In the genomic region with DNA sequence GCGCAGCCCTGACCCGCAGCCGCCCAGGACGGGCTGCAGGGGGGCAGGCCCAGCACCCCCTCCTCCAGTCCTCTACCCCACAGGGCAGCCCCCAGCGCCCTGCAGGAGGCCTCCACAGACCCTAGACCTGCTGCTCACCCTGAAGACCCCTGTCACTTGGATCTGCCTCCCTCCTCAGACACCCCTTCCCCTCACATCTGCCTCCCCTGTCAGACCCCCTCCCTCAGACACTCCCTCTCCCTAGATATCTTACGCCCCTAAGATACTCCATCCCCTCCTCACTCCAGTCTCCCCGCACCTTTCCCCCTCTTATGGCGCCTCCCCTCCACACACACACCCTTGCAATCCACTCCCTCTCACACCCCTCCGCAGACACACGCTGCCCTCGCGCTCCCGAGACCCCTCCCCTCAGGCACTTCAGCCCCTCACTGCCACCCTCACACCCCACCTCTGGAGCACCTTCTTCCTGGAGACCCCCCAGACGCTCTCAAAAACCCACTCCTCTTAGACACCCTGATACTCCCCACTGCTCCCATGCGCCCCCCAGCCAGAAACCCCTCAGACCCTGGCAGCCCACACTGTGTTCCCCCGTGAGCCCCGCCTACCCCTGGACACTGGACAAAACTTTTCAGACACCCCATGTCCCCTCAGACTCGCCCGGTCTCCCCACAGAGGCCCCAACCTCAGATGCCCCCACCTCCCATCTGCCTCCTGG, we compare ENCODE assay signal across 20 cellular contexts. TPM values are rescaled to one million over a fixed set of nuclear protein-coding genes. Genes with fewer than 3 reads are reported as not detected.
A peak's percentile ranks its signal among the peaks of the same experiment; 100 is the strongest.
DNase-seq lines count a peak whose midpoint lies in the region; ATAC-seq and TF ChIP-seq lines count a peak whose summit lies in the region.
"Had no signal": no experiment of that assay in that cellular context is flagged by ENCODE, and none has a peak within 500 bp of the region (broad histone marks: within the 10 kb centered on the region; RNA-seq: fewer than 3 reads in every experiment).

No MANE protein-coding gene starts in this region.

- no CpG with 5 or more reads among the region's 19 CpGs for WGBS in iPS DF 6.9 (ENCODE audit: insufficient coverage, insufficient read length)

- H3K27me3 ChIP-seq in RWPE2 (ENCODE audit: insufficient read depth, poor library complexity, severe bottlenecking) (peaks cover 65% of the 10 kb centered on the region), iPS DF 6.9 (ENCODE audit: control insufficient read depth, insufficient read depth, low read length) (peaks cover 78% of the 10 kb centered on the region)

- H3K4me3 ChIP-seq in RWPE2 (ENCODE audit: severe bottlenecking) = no peak overlapping the region
- peak overlapping the region; percentile 6; the same call in 1 of the 2 replicates for H3K4me3 ChIP-seq in iPS DF 6.9 (ENCODE audit: low read length)
- no peak overlapping the region for H3K4me3 ChIP-seq in coronary artery
- H3K4me3 ChIP-seq: esophagus squamous epithelium, K562, thoracic aorta had no signal

- H3K4me3 Mint-ChIP-seq in activated naive CD8-positive, alpha-beta T cell treated with anti-CD3 and anti-CD28 coated beads, Interleukin-2, amount 10 ng/mL, durations not matched to agents 7 days and 5 days = no peak overlapping the region
- H3K4me3 Mint-ChIP-seq in activated naive CD8-positive, alpha-beta T cell treated with anti-CD3 and anti-CD28 coated beads, Interleukin-2, amount 50 U/mL, for 24 hours = no peak overlapping the region
- no peak overlapping the region for H3K4me3 Mint-ChIP-seq in stimulated activated memory B cell treated with anti-CD40 and anti-IgM and Interleukin-4, amounts not matched to agents 10 μg/mL and 1 μg/mL and 100 μg/mL, for 72 hours

- TF ChIP-seq CTCF in RWPE2 (IDR thresholded peaks at IDR 0.05; ENCODE audit: poor library complexity, severe bottlenecking) = no peak
- TF ChIP-seq CTCF in coronary artery (IDR thresholded peaks at IDR 0.05) = no peak

- peak; percentile 4 for ATAC-seq in activated naive CD8-positive, alpha-beta T cell treated with anti-CD3 and anti-CD28 coated beads, Interleukin-2, amount 10 ng/mL, durations not matched to agents 7 days and 5 days (ENCODE audit: low read depth)
- ATAC-seq in activated naive CD8-positive, alpha-beta T cell treated with anti-CD3 and anti-CD28 coated beads, Interleukin-2, amount 50 U/mL, for 24 hours = no peak
- peak; percentile 5; the same call in 2 of the 3 replicates for ATAC-seq in RWPE2 (ENCODE audit: low read depth)
- ATAC-seq in stimulated activated memory B cell treated with anti-CD40 and anti-IgM and Interleukin-4, amounts not matched to agents 10 μg/mL and 1 μg/mL and 100 μg/mL, for 72 hours = no peak
- ATAC-seq: left ventricle myocardium superior had no signal

- H3K4me1 ChIP-seq in RWPE2 (ENCODE audit: insufficient read depth, poor library complexity, severe bottlenecking) = no peaks in the 10 kb centered on the region
- H3K4me1 ChIP-seq in iPS DF 6.9 (ENCODE audit: control insufficient read depth, insufficient read depth, low read length) = peaks cover 3% of the 10 kb centered on the region; the same call in 1 of the 2 replicates

- POLR2A ChIA-PET in activated naive CD8-positive, alpha-beta T cell treated with anti-CD3 and anti-CD28 coated beads, Interleukin-2, amount 10 ng/mL, durations not matched to agents 7 days and 5 days (lab: Charles Lee) = no interaction called here

- H3K9me3 Mint-ChIP-seq in activated naive CD8-positive, alpha-beta T cell treated with anti-CD3 and anti-CD28 coated beads, Interleukin-2, amount 10 ng/mL, durations not matched to agents 7 days and 5 days = no peaks in the 10 kb centered on the region
- H3K9me3 Mint-ChIP-seq in activated naive CD8-positive, alpha-beta T cell treated with anti-CD3 and anti-CD28 coated beads, Interleukin-2, amount 50 U/mL, for 24 hours = no peaks in the 10 kb centered on the region
- H3K9me3 Mint-ChIP-seq in stimulated activated memory B cell treated with anti-CD40 and anti-IgM and Interleukin-4, amounts not matched to agents 10 μg/mL and 1 μg/mL and 100 μg/mL, for 72 hours = no peaks in the 10 kb centered on the region

- H3K36me3 Mint-ChIP-seq in activated naive CD8-positive, alpha-beta T cell treated with anti-CD3 and anti-CD28 coated beads, Interleukin-2, amount 10 ng/mL, durations not matched to agents 7 days and 5 days = peaks cover 7% of the 10 kb centered on the region
- H3K36me3 Mint-ChIP-seq in activated naive CD8-positive, alpha-beta T cell treated with anti-CD3 and anti-CD28 coated beads, Interleukin-2, amount 50 U/mL, for 24 hours (ENCODE audit: low read depth) = no peaks in the 10 kb centered on the region
- H3K36me3 Mint-ChIP-seq in stimulated activated memory B cell treated with anti-CD40 and anti-IgM and Interleukin-4, amounts not matched to agents 10 μg/mL and 1 μg/mL and 100 μg/mL, for 72 hours = peaks cover 5% of the 10 kb centered on the region

- H3K36me3 ChIP-seq in RWPE2 (ENCODE audit: low read depth) (no peaks in the 10 kb centered on the region), iPS DF 6.9 (ENCODE audit: control insufficient read depth, insufficient read depth, low read length) (no peaks in the 10 kb centered on the region)
- H3K36me3 ChIP-seq: esophagus squamous epithelium, thoracic aorta had no signal

- H3K4me1 Mint-ChIP-seq in activated naive CD8-positive, alpha-beta T cell treated with anti-CD3 and anti-CD28 coated beads, Interleukin-2, amount 10 ng/mL, durations not matched to agents 7 days and 5 days = peaks cover 9% of the 10 kb centered on the region
- peaks cover 13% of the 10 kb centered on the region for H3K4me1 Mint-ChIP-seq in activated naive CD8-positive, alpha-beta T cell treated with anti-CD3 and anti-CD28 coated beads, Interleukin-2, amount 50 U/mL, for 24 hours
- peaks cover 47% of the 10 kb centered on the region for H3K4me1 Mint-ChIP-seq in stimulated activated memory B cell treated with anti-CD40 and anti-IgM and Interleukin-4, amounts not matched to agents 10 μg/mL and 1 μg/mL and 100 μg/mL, for 72 hours

- DNase-seq in activated naive CD8-positive, alpha-beta T cell treated with anti-CD3 and anti-CD28 coated beads, Interleukin-2, amount 10 ng/mL, durations not matched to agents 7 days and 5 days = no peak
- DNase-seq in activated naive CD8-positive, alpha-beta T cell treated with anti-CD3 and anti-CD28 coated beads, Interleukin-2, amount 50 U/mL, for 24 hours = no peak
- no peak for DNase-seq in RWPE2 (ENCODE audit: low spot score)
- no peak for DNase-seq in iPS DF 6.9 (ENCODE audit: low read depth, low spot score)
- DNase-seq in coronary artery (ENCODE audit: low spot score) = no peak
- DNase-seq in 8988T = no peak
- no peak for DNase-seq in activated CD4-positive, alpha-beta T cell treated with anti-CD3 and anti-CD28 coated beads for 1 hour
- DNase-seq: activated naive CD4-positive, alpha-beta T cell treated with Interleukin-2 at 50 U/mL for 16 hours; aorta; central memory CD4-positive, alpha-beta T cell; effector CD4-positive, alpha-beta T cell; esophagus squamous epithelium; left ventricle myocardium superior; NCI-H2227 treated with DMSO at 0.1 percent for 48 hours had no signal

- H3K27me3 Mint-ChIP-seq in activated naive CD8-positive, alpha-beta T cell treated with anti-CD3 and anti-CD28 coated beads, Interleukin-2, amount 10 ng/mL, durations not matched to agents 7 days and 5 days = peaks cover 24% of the 10 kb centered on the region
- peaks cover 27% of the 10 kb centered on the region for H3K27me3 Mint-ChIP-seq in activated naive CD8-positive, alpha-beta T cell treated with anti-CD3 and anti-CD28 coated beads, Interleukin-2, amount 50 U/mL, for 24 hours
- H3K27me3 Mint-ChIP-seq in stimulated activated memory B cell treated with anti-CD40 and anti-IgM and Interleukin-4, amounts not matched to agents 10 μg/mL and 1 μg/mL and 100 μg/mL, for 72 hours = peaks cover 13% of the 10 kb centered on the region

- H3K27ac ChIP-seq in RWPE2 (ENCODE audit: poor library complexity, severe bottlenecking) (no peak overlapping the region), iPS DF 6.9 (ENCODE audit: low read length) (no peak overlapping the region), coronary artery (no peak overlapping the region)
- H3K27ac ChIP-seq: esophagus squamous epithelium, thoracic aorta had no signal

- H3K9me3 ChIP-seq in RWPE2 (ENCODE audit: severe bottlenecking) (no peaks in the 10 kb centered on the region), iPS DF 6.9 (ENCODE audit: control insufficient read depth, insufficient read depth, low read length) (no peaks in the 10 kb centered on the region; the same call in 1 of the 2 replicates)
- H3K9me3 ChIP-seq: esophagus squamous epithelium, thoracic aorta had no signal

- H3K27ac Mint-ChIP-seq in activated naive CD8-positive, alpha-beta T cell treated with anti-CD3 and anti-CD28 coated beads, Interleukin-2, amount 10 ng/mL, durations not matched to agents 7 days and 5 days = peak overlapping the region; percentile 30
- no peak overlapping the region for H3K27ac Mint-ChIP-seq in activated naive CD8-positive, alpha-beta T cell treated with anti-CD3 and anti-CD28 coated beads, Interleukin-2, amount 50 U/mL, for 24 hours
- H3K27ac Mint-ChIP-seq in stimulated activated memory B cell treated with anti-CD40 and anti-IgM and Interleukin-4, amounts not matched to agents 10 μg/mL and 1 μg/mL and 100 μg/mL, for 72 hours = peak overlapping the region; percentile 7

RNA-seq across cellular contexts. Expression of a gene that starts 14.6 kb away (rescaled TPM):
- total RNA-seq in activated naive CD8-positive, alpha-beta T cell treated with anti-CD3 and anti-CD28 coated beads, Interleukin-2, amount 10 ng/mL, durations not matched to agents 7 days and 5 days = 1 to 10 TPM; 4.3 to 4.5 TPM
- total RNA-seq: esophagus squamous epithelium, G401, H4, left ventricle myocardium superior, SK-MEL-5 had no signal

RNA-seq across cellular contexts. Expression of a gene that starts 30.6 kb away (rescaled TPM):
- 100 to 1,000 TPM; 807 to 824 TPM for total RNA-seq in activated naive CD8-positive, alpha-beta T cell treated with anti-CD3 and anti-CD28 coated beads, Interleukin-2, amount 10 ng/mL, durations not matched to agents 7 days and 5 days

RNA-seq across cellular contexts. Expression of a gene that starts 36.6 kb away (rescaled TPM):
- total RNA-seq in activated naive CD8-positive, alpha-beta T cell treated with anti-CD3 and anti-CD28 coated beads, Interleukin-2, amount 10 ng/mL, durations not matched to agents 7 days and 5 days = 10 to 100 TPM; 28.0 to 29.8 TPM
- total RNA-seq: H4, left ventricle myocardium superior, thoracic aorta had no signal

RNA-seq across cellular contexts. Expression of a gene that starts 45.5 kb away (rescaled TPM):
- total RNA-seq in activated naive CD8-positive, alpha-beta T cell treated with anti-CD3 and anti-CD28 coated beads, Interleukin-2, amount 10 ng/mL, durations not matched to agents 7 days and 5 days = 10 to 100 TPM; 85.3 to 87.3 TPM

RNA-seq across cellular contexts. Expression of a gene that starts 53.6 kb away (rescaled TPM):
- 1,000 to 10,000 TPM; 3,237 to 3,326 TPM for total RNA-seq in activated naive CD8-positive, alpha-beta T cell treated with anti-CD3 and anti-CD28 coated beads, Interleukin-2, amount 10 ng/mL, durations not matched to agents 7 days and 5 days

Comparison
In these comparisons a context has a peak if more than half of its experiments do, and no peak if none do; other contexts are left out.
1. ATAC-seq: peak in activated naive CD8-positive, alpha-beta T cell treated with anti-CD3 and anti-CD28 coated beads, Interleukin-2, amount 10 ng/mL, durations not matched to agents 7 days and 5 days (single experiment) and RWPE2 (single experiment); none in activated naive CD8-positive, alpha-beta T cell treated with anti-CD3 and anti-CD28 coated beads, Interleukin-2, amount 50 U/mL, for 24 hours (single experiment) and stimulated activated memory B cell treated with anti-CD40 and anti-IgM and Interleukin-4, amounts not matched to agents 10 μg/mL and 1 μg/mL and 100 μg/mL, for 72 hours (single experiment).